Comparison of ENCODE assay signal across 12 cellular contexts in genomic region chr17:72592967-72593325, GRCh38.
DNase-seq lines count a peak whose midpoint lies in the region; ATAC-seq, FAIRE-seq and TF ChIP-seq lines count a peak whose summit lies in the region.
"Had no signal": no experiment of that assay in that cellular context is flagged by ENCODE, and none has a peak within 500 bp of the region (broad histone marks: within the 10 kb centered on the region; RNA-seq: fewer than 3 reads in every experiment).

No MANE protein-coding gene starts in this region.

- peaks cover 12% of the 10 kb centered on the region for H3K4me1 Mint-ChIP-seq in glutamatergic neuron (ENCODE audit: low read depth, unreplicated experiment)

- WGBS in smooth muscle cell (ENCODE audit: low lambda C conversion rate), result 80% methylated on average over 9 of the region's 9 CpGs
- WGBS in small intestine, 3 donors, result 70 to 78% (median 77%) methylated on average over 9 of the region's 9 CpGs

- no peaks in the 10 kb centered on the region for H3K9me3 ChIP-seq in Panc1 (ENCODE audit: control insufficient read depth, insufficient read depth, low read depth, low read length)
- no peaks in the 10 kb centered on the region for H3K9me3 ChIP-seq in smooth muscle cell (replicated peaks; ENCODE audit: low read depth)
- no peaks in the 10 kb centered on the region for H3K9me3 ChIP-seq in small intestine (ENCODE audit: control insufficient read depth, low read depth)

- peak overlapping the region; percentile 31 for H3K4me3 Mint-ChIP-seq in glutamatergic neuron (ENCODE audit: unreplicated experiment)

- BruUV-seq in Panc1 (replicated peaks; lab: Mats Ljungman, UMichigan), result no TSS peak

- no peaks in the 10 kb centered on the region for H3K27me3 ChIP-seq in Panc1 (ENCODE audit: control insufficient read depth, insufficient read depth, low read length)
- H3K27me3 ChIP-seq in smooth muscle cell (ENCODE audit: low read depth), result no peaks in the 10 kb centered on the region
- no peaks in the 10 kb centered on the region for H3K27me3 ChIP-seq in small intestine (ENCODE audit: control insufficient read depth in 2 of 2, insufficient read depth in 2 of 2, low read length in 2 of 2)

- H4K20me1 ChIP-seq in smooth muscle cell (ENCODE audit: low read depth), result peaks cover 28% of the 10 kb centered on the region

- H2AFZ ChIP-seq in smooth muscle cell (ENCODE audit: low read depth), result no peak overlapping the region

- no peak for TF ChIP-seq CTCF in Panc1 (IDR thresholded peaks at IDR 0.05)
- no peak for TF ChIP-seq CTCF in glutamatergic neuron (IDR thresholded peaks at IDR 0.05; ENCODE audit: partially characterized antibody, unreplicated experiment)
- no peak for TF ChIP-seq CTCF in smooth muscle cell (IDR thresholded peaks at IDR 0.05; ENCODE audit: borderline replicate concordance, insufficient read depth, poor library complexity, severe bottlenecking)

- no peak overlapping the region for H3K9ac ChIP-seq in smooth muscle cell (ENCODE audit: low read depth)

- ATAC-seq in GM19397 (IDR thresholded peaks at IDR 0.05; ENCODE audit: unreplicated experiment), result peak; percentile 2
- ATAC-seq in Panc1, result no peak

- CTCF ChIA-PET in Panc1 (lab: Charles Lee), result interaction anchor here (0.7 kb wide), 1 partner anchor 129 kb away, joined by 5 read pairs; no protein-coding TSS in a partner anchor

- H3K27ac ChIP-seq in Panc1 (ENCODE audit: low read length) (peak overlapping the region; percentile 30), smooth muscle cell (ENCODE audit: low read depth) (no peak overlapping the region), small intestine (ENCODE audit: low read depth in 1 of 2, low read length in 1 of 2) (no peak overlapping the region)
- H3K27ac ChIP-seq: BLaER1 treated with 17β-estradiol and CSF1 and Interleukin-3, amounts not matched to agents 10 nM and 100 nM had no signal

- H3K4me2 ChIP-seq in smooth muscle cell, result peak overlapping the region; percentile 94

- no peak overlapping the region for H3K27ac Mint-ChIP-seq in glutamatergic neuron (ENCODE audit: unreplicated experiment)
- H3K27ac Mint-ChIP-seq: activated CD8-positive, alpha-beta T cell treated with anti-CD3 and anti-CD28 coated beads for 36 hours; dendritic cell treated with granulocyte-macrophage colony-stimulating factor and Interleukin-4, amounts not matched to agents 40 ng/mL and 50 ng/mL, for 4 days had no signal

- peaks cover 4% of the 10 kb centered on the region for H3K9me3 Mint-ChIP-seq in glutamatergic neuron (ENCODE audit: unreplicated experiment)
- H3K9me3 Mint-ChIP-seq: activated CD8-positive, alpha-beta T cell treated with anti-CD3 and anti-CD28 coated beads for 36 hours; dendritic cell treated with granulocyte-macrophage colony-stimulating factor and Interleukin-4, amounts not matched to agents 40 ng/mL and 50 ng/mL, for 4 days had no signal

- H3K4me1 ChIP-seq in Panc1 (ENCODE audit: control insufficient read depth, insufficient read depth, low read length), result peaks cover 26% of the 10 kb centered on the region
- peaks cover 3% of the 10 kb centered on the region for H3K4me1 ChIP-seq in smooth muscle cell (ENCODE audit: low read depth)
- no peaks in the 10 kb centered on the region for H3K4me1 ChIP-seq in small intestine (ENCODE audit: control insufficient read depth in 2 of 2, insufficient read depth in 1 of 2, low read depth in 1 of 2, low read length in 1 of 2)

- POLR2A ChIA-PET in Panc1 (lab: Charles Lee), result interaction anchor here (0.6 to 1.3 kb wide), 3 partner anchors 25 to 124 kb away, joined by 3 to 4 read pairs (median 4); no protein-coding TSS in a partner anchor

- no peak for DNase-seq in Panc1 (ENCODE audit: low read depth, low spot score)
- DNase-seq in glutamatergic neuron, result no peak
- DNase-seq in smooth muscle cell (lab: John Stamatoyannopoulos, UW; ENCODE audit: unreplicated experiment), result no peak
- DNase-seq in activated CD8-positive, alpha-beta memory T cell treated with anti-CD3 and anti-CD28 coated beads, Interleukin-2, amount 50 U/mL, for 48 hours, result no peak
- no peak for DNase-seq in NCI-H2196 treated with DMSO at 0.1 percent for 48 hours (lab: John Stamatoyannopoulos, UW; ENCODE audit: unreplicated experiment)
- no peak for DNase-seq in small intestine
- DNase-seq: DND-41, OCI-M1 had no signal

- H3K36me3 Mint-ChIP-seq in glutamatergic neuron (ENCODE audit: unreplicated experiment), result peaks cover 4% of the 10 kb centered on the region

- H3K36me3 ChIP-seq in Panc1 (ENCODE audit: control insufficient read depth, insufficient read depth, low read length), result peaks cover 7% of the 10 kb centered on the region; the same call in 1 of the 2 replicates
- H3K36me3 ChIP-seq in smooth muscle cell (ENCODE audit: low read depth), result no peaks in the 10 kb centered on the region
- no peaks in the 10 kb centered on the region for H3K36me3 ChIP-seq in small intestine (ENCODE audit: control insufficient read depth in 2 of 2, insufficient read depth in 2 of 2, low read length in 2 of 2)
- H3K36me3 ChIP-seq: BLaER1 treated with 17β-estradiol and CSF1 and Interleukin-3, amounts not matched to agents 10 nM and 100 nM had no signal

- no peak for FAIRE-seq in small intestine (lab: Jason Lieb, UNC)

- intact Hi-C loops in Panc1 (cut with micrococcal nuclease; ENCODE audit: unreplicated experiment), result loop anchor here (10.0 kb wide), 1 partner anchor 122 kb away; no protein-coding TSS in a partner anchor

- H3K27me3 Mint-ChIP-seq in glutamatergic neuron (ENCODE audit: unreplicated experiment), result peaks cover 9% of the 10 kb centered on the region

- H3K4me3 ChIP-seq in Panc1 (ENCODE audit: low read depth in 2 of 2, low read length in 2 of 2) (peak overlapping the region in 1 of 2 experiments; percentile 94; a peak in 1 of 4 replicates), smooth muscle cell (no peak overlapping the region), small intestine (ENCODE audit: low read depth in 1 of 2, low read length in 2 of 2) (no peak overlapping the region)

- H3F3A ChIP-seq in smooth muscle cell (ENCODE audit: low read depth), result no peaks in the 10 kb centered on the region

- in situ Hi-C loops in Panc1 (cut with HindIII; ENCODE audit: low pct_unique_long_range_greater_than_20kb, low sequenced_read_pairs), result no loop called here

- peaks cover 39% of the 10 kb centered on the region for H3K79me2 ChIP-seq in smooth muscle cell (ENCODE audit: low read depth)
